ENCODE assay signal across 17 cellular contexts in genomic region chr6:22056398-22056797, GRCh38.
"Had no signal": no experiment of that assay in that cellular context is flagged by ENCODE, and none has a peak within 500 bp of the region (broad histone marks: within the 10 kb centered on the region; RNA-seq: fewer than 3 reads in every experiment).

No MANE protein-coding gene starts in this region.

- DNase-seq: activated CD4-positive, alpha-beta memory T cell treated with anti-CD3 and anti-CD28 coated beads for 36 hours; activated CD4-positive, alpha-beta T cell treated with anti-CD3 and anti-CD28 coated beads for 36 hours; activated effector memory CD4-positive, alpha-beta T cell treated with Interleukin-2 at 50 U/mL for 16 hours; activated naive CD4-positive, alpha-beta T cell treated with anti-CD3 and anti-CD28 coated beads, Interleukin-2, amount 50 U/mL, for 16 hours; activated T-cell treated with anti-CD3 and anti-CD28 coated beads, Interleukin-2, amount 50 U/mL, for 4 hours; adrenal gland; central memory CD4-positive, alpha-beta T cell; colonic mucosa; gastrocnemius medialis; psoas muscle; stimulated activated CD4-positive, alpha-beta T cell treated with anti-CD3 and anti-CD28 coated beads, Interleukin-1b, Interleukin-23, amount 100 ng/mL, for 48 hours; stimulated activated naive CD8-positive, alpha-beta T cell treated with anti-CD3 and anti-CD28 coated beads, Interleukin-15, amount 100 ng/mL, for 72 hours; T-helper 2 cell had no signal

- H3K9me3 Mint-ChIP-seq: activated CD4-positive, alpha-beta memory T cell treated with anti-CD3 and anti-CD28 coated beads for 36 hours; activated T-cell treated with anti-CD3 and anti-CD28 coated beads, Interleukin-2, amount 50 U/mL, for 4 hours; natural killer cell treated with Interleukin-12 subunit alpha and Interleukin-12 subunit beta and Interleukin-15 and Interleukin-18, amount 100 ng/mL, for 72 hours had no signal

- H3K27me3 ChIP-seq: adrenal gland, colonic mucosa, gastrocnemius medialis, heart right ventricle, vagina had no signal

- H3K36me3 Mint-ChIP-seq: activated CD4-positive, alpha-beta memory T cell treated with anti-CD3 and anti-CD28 coated beads for 36 hours had no signal

- H3K4me1 ChIP-seq: adrenal gland, colonic mucosa, gastrocnemius medialis, psoas muscle had no signal

- H3K4me3 Mint-ChIP-seq: activated CD4-positive, alpha-beta memory T cell treated with anti-CD3 and anti-CD28 coated beads for 36 hours; activated CD4-positive, alpha-beta T cell treated with anti-CD3 and anti-CD28 coated beads for 36 hours; activated T-cell treated with anti-CD3 and anti-CD28 coated beads, Interleukin-2, amount 50 U/mL, for 4 hours; natural killer cell treated with Interleukin-12 subunit alpha and Interleukin-12 subunit beta and Interleukin-15 and Interleukin-18, amount 100 ng/mL, for 72 hours; stimulated activated naive CD8-positive, alpha-beta T cell treated with anti-CD3 and anti-CD28 coated beads, Interleukin-15, amount 100 ng/mL, for 72 hours had no signal

- H3K27ac Mint-ChIP-seq: activated CD4-positive, alpha-beta memory T cell treated with anti-CD3 and anti-CD28 coated beads for 36 hours; activated CD4-positive, alpha-beta T cell treated with anti-CD3 and anti-CD28 coated beads for 36 hours; natural killer cell treated with Interleukin-12 subunit alpha and Interleukin-12 subunit beta and Interleukin-15 and Interleukin-18, amount 100 ng/mL, for 72 hours; stimulated activated naive CD8-positive, alpha-beta T cell treated with anti-CD3 and anti-CD28 coated beads, Interleukin-15, amount 100 ng/mL, for 72 hours had no signal

- FAIRE-seq: islet of Langerhans had no signal

- H3K27ac ChIP-seq: adrenal gland, colonic mucosa, gastrocnemius medialis, psoas muscle, vagina had no signal

- ATAC-seq: activated CD4-positive, alpha-beta T cell treated with anti-CD3 and anti-CD28 coated beads for 36 hours; activated T-cell treated with anti-CD3 and anti-CD28 coated beads, Interleukin-2, amount 50 U/mL, for 4 hours; gastrocnemius medialis; natural killer cell treated with Interleukin-12 subunit alpha and Interleukin-12 subunit beta and Interleukin-15 and Interleukin-18, amount 100 ng/mL, for 72 hours; psoas muscle; stimulated activated naive CD8-positive, alpha-beta T cell treated with anti-CD3 and anti-CD28 coated beads, Interleukin-15, amount 100 ng/mL, for 72 hours had no signal
